ENCODE assay signal across 34 cellular contexts in genomic region chr5:40154194-40154593, GRCh38.
"Had no signal": no experiment of that assay in that cellular context is flagged by ENCODE, and none has a peak within 500 bp of the region (broad histone marks: within the 10 kb centered on the region; RNA-seq: fewer than 3 reads in every experiment).

No MANE protein-coding gene starts in this region.

- H3K4me3 ChIP-seq: MG63 had no signal

- H3K27me3 ChIP-seq: MG63 had no signal

- H3K9me3 ChIP-seq: MG63 had no signal

- DNase-seq: Karpas-422, Kasumi-1, MG63, MM.1S, MV-4-11, NCI-H1048, NCI-H1092, NCI-H1092 treated with DMSO at 0.1 percent for 48 hours, NCI-H1105, NCI-H1105 treated with DMSO at 0.1 percent for 48 hours, NCI-H1417, NCI-H1417 treated with DMSO at 0.1 percent for 48 hours, NCI-H1436, NCI-H1436 treated with DMSO at 0.1 percent for 48 hours, NCI-H146, NCI-H1694, NCI-H1694 treated with DMSO at 0.1 percent for 48 hours, NCI-H187, NCI-H187 treated with DMSO at 0.1 percent for 48 hours, NCI-H1930, NCI-H2029, NCI-H2029 treated with DMSO at 0.1 percent for 48 hours, NCI-H2081, NCI-H2081 treated with DMSO at 0.1 percent for 48 hours, NCI-H2107, NCI-H2171, NCI-H2171 treated with DMSO at 0.1 percent for 48 hours, NCI-H2227 treated with DMSO at 0.1 percent for 48 hours, NCI-H226, NCI-H345, NCI-H446, NCI-H446 treated with DMSO at 0.1 percent for 48 hours, NCI-H510A had no signal

- H3K27ac ChIP-seq: KMS-11 had no signal

- H3K36me3 ChIP-seq: MG63 had no signal

- H3K9ac ChIP-seq: KMS-11 had no signal

- H3K4me2 ChIP-seq: KMS-11 had no signal
